In the genomic region with DNA sequence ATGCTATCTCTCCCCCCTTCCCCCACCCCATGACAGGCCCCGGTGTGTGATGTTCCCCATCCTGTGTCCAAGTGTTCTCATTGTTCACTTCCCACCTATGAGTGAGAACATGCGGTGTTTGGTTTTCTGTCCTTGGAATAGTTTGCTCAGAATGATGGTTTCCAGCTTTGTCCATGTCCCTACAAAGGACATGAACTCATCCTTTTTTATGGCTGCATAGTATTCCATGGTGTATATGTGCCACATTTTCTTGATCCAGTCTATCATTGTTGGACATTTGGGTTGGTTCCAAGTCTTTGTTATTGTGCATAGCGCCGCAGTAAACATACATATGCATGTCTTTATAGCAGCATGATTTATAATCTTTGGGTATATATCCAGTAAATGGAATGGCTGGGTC, we compare ENCODE assay signal across 1 cellular context. TPM values are rescaled to one million over a fixed set of nuclear protein-coding genes. Genes with fewer than 3 reads are reported as not detected.
"Had no signal": no experiment of that assay in that cellular context is flagged by ENCODE, and none has a peak within 500 bp of the region (broad histone marks: within the 10 kb centered on the region; RNA-seq: fewer than 3 reads in every experiment).

No MANE protein-coding gene starts in this region.

RNA-seq across cellular contexts. Expression of gene MAP3K5, which starts 54.2 kb away (rescaled TPM):
- total RNA-seq: HepG2 had no signal
